19 cellular contexts compared by ENCODE assay signal in the genomic region with DNA sequence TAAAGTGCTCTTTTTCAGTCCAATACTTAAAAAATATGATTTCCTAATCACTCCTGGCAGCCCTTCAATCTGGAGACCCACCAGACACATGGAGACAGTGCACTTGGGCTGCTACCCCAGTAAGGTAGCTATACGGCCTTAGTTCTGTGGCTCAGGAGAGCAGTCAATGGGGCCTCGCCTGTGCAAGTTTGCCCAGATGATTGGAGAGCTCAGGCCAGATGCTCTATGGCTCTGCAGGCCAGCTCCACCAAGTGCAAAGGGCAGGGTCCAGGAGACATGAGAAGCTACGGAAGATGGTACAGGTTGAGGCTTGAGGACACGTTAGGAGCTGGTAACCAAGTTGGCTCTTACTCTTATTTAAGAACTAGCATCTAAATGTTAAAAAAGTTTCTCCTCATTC. TPM values are rescaled to one million over a fixed set of nuclear protein-coding genes. Genes with fewer than 3 reads are reported as not detected.
A peak's percentile ranks its signal among the peaks of the same experiment; 100 is the strongest.
DNase-seq lines count a peak whose midpoint lies in the region; ATAC-seq and TF ChIP-seq lines count a peak whose summit lies in the region.
"Had no signal": no experiment of that assay in that cellular context is flagged by ENCODE, and none has a peak within 500 bp of the region (broad histone marks: within the 10 kb centered on the region; RNA-seq: fewer than 3 reads in every experiment).

No MANE protein-coding gene starts in this region.

- H3K9me3 ChIP-seq in left ventricle myocardium inferior (replicated peaks) = no peaks in the 10 kb centered on the region
- H3K9me3 ChIP-seq: thoracic aorta had no signal

- H3K27ac Mint-ChIP-seq in activated naive CD8-positive, alpha-beta T cell treated with anti-CD3 and anti-CD28 coated beads for 36 hours = peak overlapping the region; percentile 56
- peak overlapping the region in 8 of 10 donors; percentile 25 to 78 (median 63) for H3K27ac Mint-ChIP-seq in naive thymus-derived CD8-positive, alpha-beta T cell
- no peak overlapping the region for H3K27ac Mint-ChIP-seq in osteocyte (ENCODE audit: unreplicated experiment)
- H3K27ac Mint-ChIP-seq in activated T-helper 17 cell treated with anti-CD3 and anti-CD28 coated beads, Interleukin-2, amount 50 U/mL, for 72 hours = no peak overlapping the region
- H3K27ac Mint-ChIP-seq: stimulated activated memory B cell treated with anti-CD40 and anti-IgM and Interleukin-4, amounts not matched to agents 10 μg/mL and 1 μg/mL and 100 μg/mL, for 72 hours; T-helper 2 cell treated with Interferon-gamma antibody and Interleukin-4, amounts not matched to agents 5 μg/mL and 100 μg/mL, for 36 hours had no signal

- H3K9me3 Mint-ChIP-seq in activated naive CD8-positive, alpha-beta T cell treated with anti-CD3 and anti-CD28 coated beads for 36 hours = no peaks in the 10 kb centered on the region
- no peaks in the 10 kb centered on the region for H3K9me3 Mint-ChIP-seq in naive thymus-derived CD8-positive, alpha-beta T cell
- H3K9me3 Mint-ChIP-seq in osteocyte (ENCODE audit: unreplicated experiment) = no peaks in the 10 kb centered on the region
- no peaks in the 10 kb centered on the region for H3K9me3 Mint-ChIP-seq in activated T-helper 17 cell treated with anti-CD3 and anti-CD28 coated beads, Interleukin-2, amount 50 U/mL, for 72 hours
- H3K9me3 Mint-ChIP-seq: activated naive CD4-positive, alpha-beta T cell treated with anti-CD3 and anti-CD28 coated beads, Interleukin-2, amount 50 U/mL, for 72 hours; CD14-positive monocyte; stimulated activated memory B cell treated with anti-CD40 and anti-IgM and Interleukin-4, amounts not matched to agents 10 μg/mL and 1 μg/mL and 100 μg/mL, for 72 hours; T-helper 2 cell treated with Interferon-gamma antibody and Interleukin-4, amounts not matched to agents 5 μg/mL and 100 μg/mL, for 36 hours had no signal

- peaks cover 79% of the 10 kb centered on the region for H3K36me3 ChIP-seq in left ventricle myocardium inferior

- no peak overlapping the region for H3K27ac ChIP-seq in left ventricle myocardium inferior (replicated peaks)
- H3K27ac ChIP-seq: RWPE1, thoracic aorta had no signal

- H3K27me3 ChIP-seq in left ventricle myocardium inferior (ENCODE audit: low read depth) = no peaks in the 10 kb centered on the region

- H3K4me1 Mint-ChIP-seq in activated naive CD8-positive, alpha-beta T cell treated with anti-CD3 and anti-CD28 coated beads for 36 hours = peaks cover 51% of the 10 kb centered on the region
- H3K4me1 Mint-ChIP-seq in naive thymus-derived CD8-positive, alpha-beta T cell = peaks cover 10 to 51% (median 41%) of the 10 kb centered on the region in 4 donors
- no peaks in the 10 kb centered on the region for H3K4me1 Mint-ChIP-seq in osteocyte (ENCODE audit: unreplicated experiment)
- no peaks in the 10 kb centered on the region for H3K4me1 Mint-ChIP-seq in activated T-helper 17 cell treated with anti-CD3 and anti-CD28 coated beads, Interleukin-2, amount 50 U/mL, for 72 hours
- H3K4me1 Mint-ChIP-seq: stimulated activated memory B cell treated with anti-CD40 and anti-IgM and Interleukin-4, amounts not matched to agents 10 μg/mL and 1 μg/mL and 100 μg/mL, for 72 hours had no signal

- H3K27me3 Mint-ChIP-seq in activated naive CD8-positive, alpha-beta T cell treated with anti-CD3 and anti-CD28 coated beads for 36 hours = no peaks in the 10 kb centered on the region
- H3K27me3 Mint-ChIP-seq in naive thymus-derived CD8-positive, alpha-beta T cell = no peaks in the 10 kb centered on the region
- no peaks in the 10 kb centered on the region for H3K27me3 Mint-ChIP-seq in osteocyte (ENCODE audit: unreplicated experiment)
- H3K27me3 Mint-ChIP-seq in activated T-helper 17 cell treated with anti-CD3 and anti-CD28 coated beads, Interleukin-2, amount 50 U/mL, for 72 hours = no peaks in the 10 kb centered on the region
- H3K27me3 Mint-ChIP-seq: stimulated activated memory B cell treated with anti-CD40 and anti-IgM and Interleukin-4, amounts not matched to agents 10 μg/mL and 1 μg/mL and 100 μg/mL, for 72 hours had no signal

- intact Hi-C loops in left ventricle myocardium superior (cut with micrococcal nuclease) (no loop called here), left ventricle myocardium inferior (cut with micrococcal nuclease) (no loop called here)

- POLR2A ChIA-PET in naive thymus-derived CD8-positive, alpha-beta T cell (lab: Charles Lee) = interaction anchor here (0.5 to 4.3 kb wide), 8 partner anchors 9 to 83 kb away, joined by 3 to 19 read pairs (median 4); no protein-coding TSS in a partner anchor
- POLR2A ChIA-PET in HEK293T (lab: Yijun Ruan, JAX) = no interaction called here

- H3K4me1 ChIP-seq in left ventricle myocardium inferior = peaks cover 22% of the 10 kb centered on the region

- TF ChIP-seq CTCF in left ventricle myocardium inferior (IDR thresholded peaks at IDR 0.05; ENCODE audit: borderline replicate concordance) = no peak
- no peak for TF ChIP-seq CTCF in osteocyte (IDR thresholded peaks at IDR 0.05)

- DNase-seq in left ventricle myocardium superior (no peak), left ventricle myocardium inferior (no peak), HEK293T (ENCODE audit: extremely low spot score) (no peak), osteocyte (ENCODE audit: extremely low spot score, unreplicated experiment) (no peak)
- DNase-seq in activated naive CD8-positive, alpha-beta T cell treated with anti-CD3 and anti-CD28 coated beads for 36 hours = no peak
- DNase-seq in naive thymus-derived CD8-positive, alpha-beta T cell = no peak
- DNase-seq: activated T-cell treated with anti-CD3 and anti-CD28 coated beads for 4 hours; central memory CD4-positive, alpha-beta T cell; DMS153; NCI-H2029 treated with DMSO at 0.1 percent for 48 hours; NCI-H226; occipital lobe had no signal

- ATAC-seq in left ventricle myocardium superior = peak; percentile 46
- no peak for ATAC-seq in naive thymus-derived CD8-positive, alpha-beta T cell
- no peak for ATAC-seq in activated T-helper 17 cell treated with anti-CD3 and anti-CD28 coated beads, Interleukin-2, amount 50 U/mL, for 72 hours (replicated peaks)
- ATAC-seq: activated naive CD4-positive, alpha-beta T cell treated with anti-CD3 and anti-CD28 coated beads, Interleukin-2, amount 50 U/mL, for 72 hours; stimulated activated memory B cell treated with anti-CD40 and anti-IgM and Interleukin-4, amounts not matched to agents 10 μg/mL and 1 μg/mL and 100 μg/mL, for 72 hours had no signal

- H3K36me3 Mint-ChIP-seq in activated naive CD8-positive, alpha-beta T cell treated with anti-CD3 and anti-CD28 coated beads for 36 hours = peaks cover 31% of the 10 kb centered on the region
- peaks cover 4 to 91% (median 43%) of the 10 kb centered on the region in 3 donors for H3K36me3 Mint-ChIP-seq in naive thymus-derived CD8-positive, alpha-beta T cell
- peaks cover 47% of the 10 kb centered on the region for H3K36me3 Mint-ChIP-seq in osteocyte (ENCODE audit: unreplicated experiment)
- peaks cover 99% of the 10 kb centered on the region for H3K36me3 Mint-ChIP-seq in activated T-helper 17 cell treated with anti-CD3 and anti-CD28 coated beads, Interleukin-2, amount 50 U/mL, for 72 hours (ENCODE audit: low read depth)

- no peak overlapping the region for H3K4me3 ChIP-seq in left ventricle myocardium inferior
- H3K4me3 ChIP-seq: thoracic aorta had no signal

- no peak overlapping the region for H3K4me3 Mint-ChIP-seq in activated naive CD8-positive, alpha-beta T cell treated with anti-CD3 and anti-CD28 coated beads for 36 hours
- H3K4me3 Mint-ChIP-seq in naive thymus-derived CD8-positive, alpha-beta T cell = peak overlapping the region in 1 of 10 donors; percentile 33
- no peak overlapping the region for H3K4me3 Mint-ChIP-seq in osteocyte (ENCODE audit: unreplicated experiment)
- H3K4me3 Mint-ChIP-seq in activated T-helper 17 cell treated with anti-CD3 and anti-CD28 coated beads, Interleukin-2, amount 50 U/mL, for 72 hours = no peak overlapping the region
- H3K4me3 Mint-ChIP-seq: CD14-positive monocyte; stimulated activated memory B cell treated with anti-CD40 and anti-IgM and Interleukin-4, amounts not matched to agents 10 μg/mL and 1 μg/mL and 100 μg/mL, for 72 hours; T-helper 2 cell treated with Interferon-gamma antibody and Interleukin-4, amounts not matched to agents 5 μg/mL and 100 μg/mL, for 36 hours had no signal

- CTCF ChIA-PET in HEK293T (lab: Yijun Ruan, JAX) = interaction anchor here (1.2 kb wide), 1 partner anchor 243 kb away, joined by 3 read pairs; no protein-coding TSS in a partner anchor

TF ChIP-seq in HEK293T, 16 proteins besides CTCF, POLR2A, EP300 and RAD21:
- TF ChIP-seq ZNF384 (IDR thresholded peaks at IDR 0.05) = no peak
- TF ChIP-seq ELF4 (IDR thresholded peaks at IDR 0.05) = no peak
- TF ChIP-seq FOXA1 (IDR thresholded peaks at IDR 0.05) = no peak
- TF ChIP-seq L3MBTL2 (conservative IDR thresholded peaks at IDR 0.05) = no peak
- TF ChIP-seq FOXM1 (IDR thresholded peaks at IDR 0.05; ENCODE audit: borderline replicate concordance) = no peak
- TF ChIP-seq SP1 (IDR thresholded peaks at IDR 0.05) = no peak
- TF ChIP-seq ARNT (IDR thresholded peaks at IDR 0.05) = no peak
- no peak for TF ChIP-seq HDGF (IDR thresholded peaks at IDR 0.05; ENCODE audit: borderline replicate concordance)
- no peak for TF ChIP-seq FOXK2 (IDR thresholded peaks at IDR 0.05)
- TF ChIP-seq CTBP1 (IDR thresholded peaks at IDR 0.05; ENCODE audit: borderline replicate concordance) = no peak
- no peak for TF ChIP-seq SUZ12 (IDR thresholded peaks at IDR 0.05)
- TF ChIP-seq TARDBP (IDR thresholded peaks at IDR 0.05) = no peak
- TF ChIP-seq BHLHE40 (IDR thresholded peaks at IDR 0.05; ENCODE audit: borderline replicate concordance) = no peak
- TF ChIP-seq, protein P1, sequence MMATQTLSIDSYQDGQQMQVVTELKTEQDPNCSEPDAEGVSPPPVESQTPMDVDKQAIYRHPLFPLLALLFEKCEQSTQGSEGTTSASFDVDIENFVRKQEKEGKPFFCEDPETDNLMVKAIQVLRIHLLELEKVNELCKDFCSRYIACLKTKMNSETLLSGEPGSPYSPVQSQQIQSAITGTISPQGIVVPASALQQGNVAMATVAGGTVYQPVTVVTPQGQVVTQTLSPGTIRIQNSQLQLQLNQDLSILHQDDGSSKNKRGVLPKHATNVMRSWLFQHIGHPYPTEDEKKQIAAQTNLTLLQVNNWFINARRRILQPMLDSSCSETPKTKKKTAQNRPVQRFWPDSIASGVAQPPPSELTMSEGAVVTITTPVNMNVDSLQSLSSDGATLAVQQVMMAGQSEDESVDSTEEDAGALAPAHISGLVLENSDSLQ (IDR thresholded peaks at IDR 0.05) = no peak
- no peak for TF ChIP-seq LEF1 (IDR thresholded peaks at IDR 0.05; ENCODE audit: borderline replicate concordance)
- no peak for TF ChIP-seq NFRKB (IDR thresholded peaks at IDR 0.05)

RNA-seq across cellular contexts. Expression of a gene that starts 30.7 kb away (rescaled TPM):
- total RNA-seq in left ventricle myocardium superior = 19.4 TPM
- 25.5 TPM for total RNA-seq in left ventricle myocardium inferior
- total RNA-seq in activated naive CD8-positive, alpha-beta T cell treated with anti-CD3 and anti-CD28 coated beads for 36 hours = 10 to 100 TPM; 21.5 to 23.1 TPM
- 100 to 1,000 TPM; 151 to 163 TPM for total RNA-seq in naive thymus-derived CD8-positive, alpha-beta T cell
- 10 to 100 TPM; 46.4 to 79.6 (median 52.8) TPM for polyA plus RNA-seq in naive thymus-derived CD8-positive, alpha-beta T cell
- total RNA-seq in osteocyte = 51.6 and 53.9 TPM in 2 replicates
- total RNA-seq in activated T-helper 17 cell treated with anti-CD3 and anti-CD28 coated beads, Interleukin-2, amount 50 U/mL, for 72 hours = 10 to 100 TPM; 24.4 to 34.3 TPM

Comparison
In these comparisons a context has a peak if more than half of its experiments do, and no peak if none do; other contexts are left out.
1. H3K27ac Mint-ChIP-seq: peak in activated naive CD8-positive, alpha-beta T cell treated with anti-CD3 and anti-CD28 coated beads for 36 hours (single experiment) and naive thymus-derived CD8-positive, alpha-beta T cell (8 of 10); none in osteocyte (single experiment) and activated T-helper 17 cell treated with anti-CD3 and anti-CD28 coated beads, Interleukin-2, amount 50 U/mL, for 72 hours (single experiment).